Comparison of ENCODE assay signal across 22 cellular contexts in the genomic region with DNA sequence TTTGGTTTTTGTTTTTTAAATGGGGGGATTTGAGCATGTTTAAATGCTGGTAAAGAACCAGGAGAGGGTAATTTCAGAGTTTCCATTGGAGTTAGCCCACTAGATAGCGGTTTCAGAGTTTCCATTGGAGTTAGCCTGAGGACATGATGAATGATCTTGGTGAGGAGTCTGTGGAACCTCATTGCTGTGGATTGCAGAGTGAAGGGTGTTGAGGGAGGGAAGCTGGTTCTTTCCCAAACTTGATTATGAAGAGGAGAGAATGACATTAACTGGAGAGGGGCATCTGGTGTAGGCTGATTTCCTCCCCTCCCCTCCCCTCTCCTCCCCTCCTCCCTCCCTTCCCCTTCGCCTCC. TPM values are rescaled to one million over a fixed set of nuclear protein-coding genes. Genes with fewer than 3 reads are reported as not detected.
DNase-seq lines count a peak whose midpoint lies in the region; TF ChIP-seq lines count a peak whose summit lies in the region.
"Had no signal": no experiment of that assay in that cellular context is flagged by ENCODE, and none has a peak within 500 bp of the region (broad histone marks: within the 10 kb centered on the region; RNA-seq: fewer than 3 reads in every experiment).

No MANE protein-coding gene starts in this region.

- no peaks in the 10 kb centered on the region for H3K9me3 ChIP-seq in GM23248 (ENCODE audit: low read depth)
- H3K9me3 ChIP-seq in endodermal cell (ENCODE audit: control insufficient read depth, low read length) = no peaks in the 10 kb centered on the region
- H3K9me3 ChIP-seq in osteoblast (ENCODE audit: low read depth, low read length) = no peaks in the 10 kb centered on the region
- no peaks in the 10 kb centered on the region for H3K9me3 ChIP-seq in esophagus muscularis mucosa
- H3K9me3 ChIP-seq in MM.1S (replicated peaks; ENCODE audit: insufficient read depth, low read length) = no peaks in the 10 kb centered on the region
- H3K9me3 ChIP-seq: adrenal gland, vagina had no signal

- H3K4me3 Mint-ChIP-seq in endodermal cell = no peak overlapping the region
- H3K4me3 Mint-ChIP-seq: activated CD4-positive, alpha-beta T cell treated with anti-CD3 and anti-CD28 coated beads, Interleukin-2, amount 10 ng/mL, durations not matched to agents 24 days and 14 days; activated T-cell treated with anti-CD3 and anti-CD28 coated beads, Interleukin-2, amount 50 U/mL, for 4 hours; stimulated activated effector memory CD8-positive, alpha-beta T cell treated with anti-CD3 and anti-CD28 coated beads, Interleukin-12 subunit alpha, Interleukin-12 subunit beta, amount 100 ng/mL, for 72 hours had no signal

- H3K4me2 ChIP-seq in GM23248 (ENCODE audit: unreplicated experiment) (no peak overlapping the region), osteoblast (ENCODE audit: insufficient read depth, low read length) (no peak overlapping the region), MM.1S (ENCODE audit: low read depth, low read length) (no peak overlapping the region)
- H3K4me2 ChIP-seq: KMS-11 had no signal

- TF ChIP-seq CTCF in endodermal cell (conservative IDR thresholded peaks at IDR 0.05) (no peak), osteoblast (IDR thresholded peaks at IDR 0.05; ENCODE audit: extremely low read depth, low read depth, low read length) (no peak), esophagus muscularis mucosa (IDR thresholded peaks at IDR 0.05) (no peak), MM.1S (IDR thresholded peaks at IDR 0.05; ENCODE audit: low read length) (no peak)

- no peaks in the 10 kb centered on the region for H3K36me3 ChIP-seq in GM23248 (ENCODE audit: low read depth)
- no peaks in the 10 kb centered on the region for H3K36me3 ChIP-seq in endodermal cell (ENCODE audit: control insufficient read depth, insufficient read depth, low read length)
- no peaks in the 10 kb centered on the region for H3K36me3 ChIP-seq in osteoblast (ENCODE audit: insufficient read depth, low read length)
- H3K36me3 ChIP-seq in esophagus muscularis mucosa = no peaks in the 10 kb centered on the region
- H3K36me3 ChIP-seq in MM.1S (replicated peaks; ENCODE audit: insufficient read depth, low read length) = no peaks in the 10 kb centered on the region
- H3K36me3 ChIP-seq: adrenal gland, vagina had no signal

- H3K9me3 Mint-ChIP-seq in endodermal cell = no peaks in the 10 kb centered on the region
- H3K9me3 Mint-ChIP-seq: activated CD4-positive, alpha-beta T cell treated with anti-CD3 and anti-CD28 coated beads, Interleukin-2, amount 10 ng/mL, durations not matched to agents 24 days and 14 days; activated T-cell treated with anti-CD3 and anti-CD28 coated beads, Interleukin-2, amount 50 U/mL, for 4 hours; stimulated activated effector memory CD8-positive, alpha-beta T cell treated with anti-CD3 and anti-CD28 coated beads, Interleukin-12 subunit alpha, Interleukin-12 subunit beta, amount 100 ng/mL, for 72 hours had no signal

- H2AFZ ChIP-seq in GM23248 = no peak overlapping the region
- no peak overlapping the region for H2AFZ ChIP-seq in osteoblast (ENCODE audit: low read length)
- H2AFZ ChIP-seq in MM.1S (ENCODE audit: low read length) = no peak overlapping the region

- intact Hi-C loops in esophagus muscularis mucosa (cut with DNase I) = no loop called here

- no peak for TF ChIP-seq POLR2A in esophagus muscularis mucosa (IDR thresholded peaks at IDR 0.05; ENCODE audit: low read depth)

- H3K27me3 ChIP-seq in GM23248 (replicated peaks; ENCODE audit: insufficient read depth) = no peaks in the 10 kb centered on the region
- H3K27me3 ChIP-seq in endodermal cell (ENCODE audit: control insufficient read depth, insufficient read depth, low read length, poor library complexity, severe bottlenecking) = no peaks in the 10 kb centered on the region
- H3K27me3 ChIP-seq in osteoblast (ENCODE audit: insufficient read depth, low read length) = no peaks in the 10 kb centered on the region
- no peaks in the 10 kb centered on the region for H3K27me3 ChIP-seq in esophagus muscularis mucosa
- 0 out of 2 replicates have a peak, but pooled peaks cover 6% of the 10 kb centered on the region for H3K27me3 ChIP-seq in MM.1S (replicated peaks; ENCODE audit: insufficient read depth, low read length)
- H3K27me3 ChIP-seq: adrenal gland, vagina had no signal

- H3K9me2 ChIP-seq in GM23248 (ENCODE audit: insufficient read depth) (no peaks in the 10 kb centered on the region), MM.1S (replicated peaks; ENCODE audit: insufficient read depth, low read length) (no peaks in the 10 kb centered on the region)

- H3K27ac ChIP-seq in GM23248 = peak overlapping the region; percentile 66
- H3K27ac ChIP-seq in endodermal cell (ENCODE audit: low read depth, low read length) = peak overlapping the region; percentile 62
- peak overlapping the region; percentile 42 for H3K27ac ChIP-seq in osteoblast (ENCODE audit: low read depth, low read length)
- H3K27ac ChIP-seq in esophagus muscularis mucosa (replicated peaks in 1 of 4) = no peak overlapping the region
- no peak overlapping the region for H3K27ac ChIP-seq in MM.1S (ENCODE audit: low read length)
- H3K27ac ChIP-seq: KMS-11, RWPE1, SK-N-MC, vagina, VCaP had no signal

- peaks cover 12% of the 10 kb centered on the region for H3K4me1 Mint-ChIP-seq in endodermal cell
- H3K4me1 Mint-ChIP-seq: activated CD4-positive, alpha-beta T cell treated with anti-CD3 and anti-CD28 coated beads, Interleukin-2, amount 10 ng/mL, durations not matched to agents 24 days and 14 days; stimulated activated effector memory CD8-positive, alpha-beta T cell treated with anti-CD3 and anti-CD28 coated beads, Interleukin-12 subunit alpha, Interleukin-12 subunit beta, amount 100 ng/mL, for 72 hours had no signal

- TF ChIP-seq EP300 in esophagus muscularis mucosa (IDR thresholded peaks at IDR 0.05) = no peak

- 59 to 60% methylated on average over 1 to 2 of the region's 2 CpGs for WGBS in GM23248 (ENCODE audit: low coverage in 1 of 2, low lambda C conversion rate in 2 of 2, missing lambda C conversion rate in 2 of 2), 2 experiments
- WGBS in endodermal cell (ENCODE audit: insufficient coverage in 1 of 2, insufficient read length in 1 of 2), 2 experiments = 48 to 50% methylated on average over 2 of the region's 2 CpGs
- 32% methylated on average over 2 of the region's 2 CpGs for WGBS in esophagus muscularis mucosa

- in situ Hi-C loops in GM23248 (cut with MboI) = no loop called here

- H3K9ac ChIP-seq in GM23248 (0 out of 2 replicates have a peak overlapping the region, but pooled peaks have one; percentile 23), endodermal cell (ENCODE audit: extremely low read depth, low read length, poor library complexity, severe bottlenecking) (no peak overlapping the region), MM.1S (ENCODE audit: low read length) (no peak overlapping the region)
- H3K9ac ChIP-seq: KMS-11 had no signal

- peaks cover 19% of the 10 kb centered on the region; the same call in 1 of the 2 replicates for H4K20me1 ChIP-seq in GM23248 (ENCODE audit: insufficient read depth)
- peaks cover 33% of the 10 kb centered on the region for H4K20me1 ChIP-seq in osteoblast (ENCODE audit: insufficient read depth, low read length)
- no peaks in the 10 kb centered on the region for H4K20me1 ChIP-seq in MM.1S (ENCODE audit: insufficient read depth, low read length)

- H3K27ac Mint-ChIP-seq in endodermal cell = no peak overlapping the region
- H3K27ac Mint-ChIP-seq: activated CD4-positive, alpha-beta T cell treated with anti-CD3 and anti-CD28 coated beads, Interleukin-2, amount 10 ng/mL, durations not matched to agents 24 days and 14 days; stimulated activated effector memory CD8-positive, alpha-beta T cell treated with anti-CD3 and anti-CD28 coated beads, Interleukin-12 subunit alpha, Interleukin-12 subunit beta, amount 100 ng/mL, for 72 hours had no signal

- H3K79me2 ChIP-seq in GM23248 (ENCODE audit: insufficient read depth) (peaks cover 94% of the 10 kb centered on the region), osteoblast (ENCODE audit: insufficient read depth, low read length) (peaks cover 90% of the 10 kb centered on the region), MM.1S (ENCODE audit: low read length) (peaks cover 9% of the 10 kb centered on the region)

- H3K4me1 ChIP-seq in GM23248 (ENCODE audit: insufficient read depth) (peaks cover 24% of the 10 kb centered on the region), endodermal cell (ENCODE audit: control insufficient read depth, insufficient read depth, low read length) (no peaks in the 10 kb centered on the region), osteoblast (ENCODE audit: insufficient read depth, low read length) (peaks cover 25% of the 10 kb centered on the region), esophagus muscularis mucosa (peaks cover 0 to 22% (median 14%) of the 10 kb centered on the region in 4 donors), MM.1S (ENCODE audit: low read length) (no peaks in the 10 kb centered on the region)

- H3F3A ChIP-seq in GM23248 (ENCODE audit: insufficient read depth) (peaks cover 24% of the 10 kb centered on the region), MM.1S (ENCODE audit: insufficient read depth, low read length) (no peaks in the 10 kb centered on the region)

- H3K36me3 Mint-ChIP-seq in endodermal cell (ENCODE audit: low read depth) = no peaks in the 10 kb centered on the region
- H3K36me3 Mint-ChIP-seq: stimulated activated effector memory CD8-positive, alpha-beta T cell treated with anti-CD3 and anti-CD28 coated beads, Interleukin-12 subunit alpha, Interleukin-12 subunit beta, amount 100 ng/mL, for 72 hours had no signal

- peaks cover 2% of the 10 kb centered on the region for H3K27me3 Mint-ChIP-seq in endodermal cell (ENCODE audit: insufficient read depth)

- DNase-seq in GM23248 (peak; percentile 47), NCI-H82 treated with DMSO at 0.1 percent for 48 hours (lab: John Stamatoyannopoulos, UW; ENCODE audit: unreplicated experiment) (peak; percentile 59), endodermal cell (no peak), osteoblast (ENCODE audit: insufficient read length, low spot score, missing footprints) (no peak), LoVo (ENCODE audit: low spot score) (no peak), esophagus muscularis mucosa (ENCODE audit: extremely low spot score) (no peak), MM.1S (no peak), GM19240 (ENCODE audit: insufficient read length, low spot score) (no peak)
- DNase-seq: activated CD4-positive, alpha-beta T cell treated with anti-CD3 and anti-CD28 coated beads, Interleukin-2, amount 10 ng/mL, durations not matched to agents 24 days and 14 days; activated T-cell treated with anti-CD3 and anti-CD28 coated beads, Interleukin-2, amount 50 U/mL, for 4 hours; adrenal gland; MV-4-11; NCI-H1694 treated with DMSO at 0.1 percent for 48 hours; NCI-H2171; nucleus accumbens; stimulated activated CD4-positive, alpha-beta T cell treated with anti-CD3 and anti-CD28 coated beads, Interleukin-2, amount 100 ng/mL, for 48 hours had no signal

- 0 out of 2 replicates have a peak overlapping the region, but pooled peaks have one; percentile 36 for H3K4me3 ChIP-seq in GM23248
- H3K4me3 ChIP-seq in endodermal cell (ENCODE audit: low read length) = no peak overlapping the region
- no peak overlapping the region for H3K4me3 ChIP-seq in osteoblast (ENCODE audit: insufficient read depth, low read length)
- H3K4me3 ChIP-seq in esophagus muscularis mucosa = no peak overlapping the region
- H3K4me3 ChIP-seq in MM.1S (ENCODE audit: low read length) = no peak overlapping the region
- H3K4me3 ChIP-seq: adrenal gland, SK-N-MC, vagina had no signal

RNA-seq across cellular contexts. Expression of gene WASF3, which starts 5.0 kb away (rescaled TPM):
- total RNA-seq in GM23248 (2014; rRNA removed; shearing (Covaris generic)) = 19.2 and 19.9 TPM in 2 replicates
- 13.5 and 14.7 TPM in 2 replicates for polyA plus RNA-seq in GM23248 (2016; fragmentation: Nextera tagmentation; extraction: Ambion mirVana)
- total RNA-seq in endodermal cell (10 to 100 TPM; 20.5 to 32.6 TPM), osteoblast (23.5 and 34.2 TPM in 2 replicates), esophagus muscularis mucosa (10 to 100 TPM; 16.6 to 19.9 (median 18.4) TPM)
- 48.2 TPM for polyA plus RNA-seq in endodermal cell (2013, experiment 1 of 2)
- polyA plus RNA-seq in endodermal cell (2013, experiment 2 of 2) = 43.5 TPM

Comparison
In these comparisons a context has a peak if more than half of its experiments do, and no peak if none do; other contexts are left out.
1. DNase-seq: peak in GM23248 (single experiment) and NCI-H82 treated with DMSO at 0.1 percent for 48 hours (single experiment); none in endodermal cell (single experiment), osteoblast (single experiment), LoVo (single experiment), esophagus muscularis mucosa (single experiment), MM.1S (single experiment) and GM19240 (single experiment).
2. H3K27ac ChIP-seq: peak in GM23248 (single experiment), endodermal cell (single experiment) and osteoblast (single experiment); none in esophagus muscularis mucosa (0 of 4) and MM.1S (single experiment).